In genomic region chr6:84508334-84508733, GRCh38 we compare ENCODE assay signal across 17 cellular contexts.
"Had no signal": no experiment of that assay in that cellular context is flagged by ENCODE, and none has a peak within 500 bp of the region (broad histone marks: within the 10 kb centered on the region; RNA-seq: fewer than 3 reads in every experiment).

No MANE protein-coding gene starts in this region.

- H3K9me3 ChIP-seq: MG63 had no signal

- H3K4me3 ChIP-seq: MG63 had no signal

- H3K27ac ChIP-seq: RWPE1 had no signal

- H3K27me3 ChIP-seq: MG63 had no signal

- H3K36me3 ChIP-seq: MG63 had no signal

- DNase-seq: KBM-7, MG63, NCI-H1092 treated with DMSO at 0.1 percent for 48 hours, NCI-H1436, NCI-H187, NCI-H2029, NCI-H2081 treated with DMSO at 0.1 percent for 48 hours, NCI-H2171, NCI-H446, NCI-H510A, NCI-H524 treated with DMSO at 0.1 percent for 48 hours, NCI-H69, NCI-H774, SHP77 had no signal

- ATAC-seq: Panc1, SK-N-SH treated with all-trans-retinoic acid at 6 μM for 48 hours had no signal
